Comparison of ENCODE assay signal across 1 cellular context in genomic region chr16:88809676-88810165, GRCh38.
TF ChIP-seq lines count a peak whose summit lies in the region.

No MANE protein-coding gene starts in this region.

TF ChIP-seq in H1, 55 proteins besides CTCF, POLR2A, EP300 and RAD21:
- TF ChIP-seq KDM1A (IDR thresholded peaks at IDR 0.05; ENCODE audit: borderline replicate concordance, low read length): no peak
- TF ChIP-seq POLR2AphosphoS5 (IDR thresholded peaks at IDR 0.05; ENCODE audit: low read depth, low read length): peak; percentile 93; the same call in 1 of the 2 replicates
